Comparison of ENCODE assay signal across 21 cellular contexts in the genomic region with DNA sequence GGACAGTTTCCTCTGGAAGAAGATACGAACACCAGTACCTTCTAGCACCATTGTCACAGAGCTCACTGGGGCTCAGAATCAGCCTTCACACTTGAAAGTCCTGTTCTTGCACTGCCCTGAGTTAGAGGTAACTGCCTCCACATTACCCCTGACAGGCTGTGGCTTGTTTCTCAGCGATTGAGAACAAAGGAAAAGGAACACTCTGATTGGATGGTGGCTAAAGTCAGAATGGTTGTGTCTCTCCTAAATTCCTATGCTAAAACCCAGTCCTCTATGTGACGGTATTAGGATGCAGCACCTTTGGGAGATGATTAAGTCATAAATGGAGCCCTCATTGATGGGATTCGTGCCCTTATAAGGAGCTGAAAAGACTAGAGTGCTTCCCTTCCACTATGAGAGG. TPM values are rescaled to one million over a fixed set of nuclear protein-coding genes. Genes with fewer than 3 reads are reported as not detected.
A peak's percentile ranks its signal among the peaks of the same experiment; 100 is the strongest.
DNase-seq lines count a peak whose midpoint lies in the region; ATAC-seq and TF ChIP-seq lines count a peak whose summit lies in the region.
"Had no signal": no experiment of that assay in that cellular context is flagged by ENCODE, and none has a peak within 500 bp of the region (broad histone marks: within the 10 kb centered on the region; RNA-seq: fewer than 3 reads in every experiment).

No MANE protein-coding gene starts in this region.

- no peak for TF ChIP-seq EP300 in upper lobe of left lung (IDR thresholded peaks at IDR 0.05)

- no peak for TF ChIP-seq POLR2A in upper lobe of left lung (IDR thresholded peaks at IDR 0.05)

- peaks cover 0 to 4% (median 2%) of the 10 kb centered on the region in 4 donors for H3K4me1 ChIP-seq in upper lobe of left lung

- H3K4me1 Mint-ChIP-seq in natural killer cell treated with Interleukin-12 subunit alpha and Interleukin-12 subunit beta and Interleukin-15 and Interleukin-18, amount 100 ng/mL, for 72 hours (ENCODE audit: low read depth in 2 of 2), result peaks cover 10 to 19% of the 10 kb centered on the region in 2 donors
- H3K4me1 Mint-ChIP-seq in natural killer cell, result peaks cover 5 to 12% of the 10 kb centered on the region in 2 donors
- peaks cover 75% of the 10 kb centered on the region for H3K4me1 Mint-ChIP-seq in chondrocyte (ENCODE audit: low read depth)
- H3K4me1 Mint-ChIP-seq in mesothelial cell of epicardium, result peaks cover 14% of the 10 kb centered on the region
- H3K4me1 Mint-ChIP-seq in type B pancreatic cell (ENCODE audit: unreplicated experiment), result peaks cover 13% of the 10 kb centered on the region
- H3K4me1 Mint-ChIP-seq: CD14-positive monocyte had no signal

- DNase-seq in natural killer cell treated with Interleukin-12 subunit alpha and Interleukin-12 subunit beta and Interleukin-15 and Interleukin-18, amount 100 ng/mL, for 72 hours (ENCODE audit: low spot score), result no peak
- DNase-seq in natural killer cell (no peak), chondrocyte (ENCODE audit: low spot score) (no peak), mesothelial cell of epicardium (ENCODE audit: low spot score in 2 of 2, unreplicated experiment in 2 of 2) (no peak), type B pancreatic cell (ENCODE audit: extremely low spot score, unreplicated experiment) (no peak), upper lobe of left lung (no peak)
- DNase-seq: activated CD4-positive, alpha-beta T cell treated with anti-CD3 and anti-CD28 coated beads for 36 hours; activated CD8-positive, alpha-beta memory T cell treated with anti-CD3 and anti-CD28 coated beads, Interleukin-2, amount 50 U/mL, for 4 hours; anterior cingulate cortex; DMS153; gastrocnemius medialis; MV-4-11; NCI-H1930; NCI-H446 treated with DMSO at 0.1 percent for 48 hours; posterior cingulate gyrus; tibial artery had no signal

- H3K27ac Mint-ChIP-seq in natural killer cell treated with Interleukin-12 subunit alpha and Interleukin-12 subunit beta and Interleukin-15 and Interleukin-18, amount 100 ng/mL, for 72 hours, result peak overlapping the region; percentile 0 to 23
- H3K27ac Mint-ChIP-seq in natural killer cell (no peak overlapping the region), chondrocyte (ENCODE audit: unreplicated experiment) (peak overlapping the region; percentile 54), mesothelial cell of epicardium (peak overlapping the region; percentile 78), type B pancreatic cell (peak overlapping the region; percentile 46)
- H3K27ac Mint-ChIP-seq: activated CD4-positive, alpha-beta T cell treated with anti-CD3 and anti-CD28 coated beads for 36 hours had no signal

- no peak overlapping the region for H3K4me3 Mint-ChIP-seq in natural killer cell treated with Interleukin-12 subunit alpha and Interleukin-12 subunit beta and Interleukin-15 and Interleukin-18, amount 100 ng/mL, for 72 hours
- no peak overlapping the region for H3K4me3 Mint-ChIP-seq in natural killer cell
- H3K4me3 Mint-ChIP-seq in chondrocyte (ENCODE audit: unreplicated experiment), result no peak overlapping the region
- no peak overlapping the region for H3K4me3 Mint-ChIP-seq in mesothelial cell of epicardium
- H3K4me3 Mint-ChIP-seq in type B pancreatic cell, result no peak overlapping the region
- H3K4me3 Mint-ChIP-seq: activated CD4-positive, alpha-beta T cell treated with anti-CD3 and anti-CD28 coated beads for 36 hours; CD14-positive monocyte had no signal

- H3K9me3 Mint-ChIP-seq in natural killer cell treated with Interleukin-12 subunit alpha and Interleukin-12 subunit beta and Interleukin-15 and Interleukin-18, amount 100 ng/mL, for 72 hours, result no peaks in the 10 kb centered on the region
- H3K9me3 Mint-ChIP-seq in natural killer cell, result no peaks in the 10 kb centered on the region
- H3K9me3 Mint-ChIP-seq in chondrocyte (ENCODE audit: low read depth), result peaks cover 7% of the 10 kb centered on the region
- H3K9me3 Mint-ChIP-seq in mesothelial cell of epicardium, result peaks cover 17% of the 10 kb centered on the region
- no peaks in the 10 kb centered on the region for H3K9me3 Mint-ChIP-seq in type B pancreatic cell

- H3K36me3 Mint-ChIP-seq in natural killer cell treated with Interleukin-12 subunit alpha and Interleukin-12 subunit beta and Interleukin-15 and Interleukin-18, amount 100 ng/mL, for 72 hours, result peaks cover 7% of the 10 kb centered on the region
- H3K36me3 Mint-ChIP-seq in natural killer cell (no peaks in the 10 kb centered on the region), chondrocyte (ENCODE audit: low read depth) (peaks cover 44% of the 10 kb centered on the region), mesothelial cell of epicardium (peaks cover 60% of the 10 kb centered on the region), type B pancreatic cell (peaks cover 45% of the 10 kb centered on the region)

- TF ChIP-seq CTCF in natural killer cell (IDR thresholded peaks at IDR 0.05), result no peak
- TF ChIP-seq CTCF in chondrocyte (IDR thresholded peaks at IDR 0.05), result no peak
- TF ChIP-seq CTCF in mesothelial cell of epicardium (IDR thresholded peaks at IDR 0.05; ENCODE audit: unreplicated experiment), result no peak
- TF ChIP-seq CTCF in type B pancreatic cell (conservative IDR thresholded peaks at IDR 0.05), result no peak
- no peak for TF ChIP-seq CTCF in upper lobe of left lung (IDR thresholded peaks at IDR 0.05)

- H3K27me3 Mint-ChIP-seq in natural killer cell treated with Interleukin-12 subunit alpha and Interleukin-12 subunit beta and Interleukin-15 and Interleukin-18, amount 100 ng/mL, for 72 hours, result no peaks in the 10 kb centered on the region
- H3K27me3 Mint-ChIP-seq in natural killer cell (ENCODE audit: low read depth in 2 of 2), result no peaks in the 10 kb centered on the region
- no peaks in the 10 kb centered on the region for H3K27me3 Mint-ChIP-seq in chondrocyte (ENCODE audit: low read depth)
- no peaks in the 10 kb centered on the region for H3K27me3 Mint-ChIP-seq in mesothelial cell of epicardium (ENCODE audit: low read depth)
- H3K27me3 Mint-ChIP-seq in type B pancreatic cell, result no peaks in the 10 kb centered on the region
- H3K27me3 Mint-ChIP-seq: activated CD4-positive, alpha-beta T cell treated with anti-CD3 and anti-CD28 coated beads for 36 hours had no signal

- 93 to 95% methylated on average over 4 of the region's 4 CpGs for WGBS in upper lobe of left lung, 2 donors

- no peak for ATAC-seq in natural killer cell treated with Interleukin-12 subunit alpha and Interleukin-12 subunit beta and Interleukin-15 and Interleukin-18, amount 100 ng/mL, for 72 hours
- ATAC-seq in natural killer cell (no peak), HG03196 (IDR thresholded peaks at IDR 0.05; ENCODE audit: unreplicated experiment) (no peak), upper lobe of left lung (ENCODE audit: low FRiP score in 2 of 2) (no peak), GM18870 (IDR thresholded peaks at IDR 0.05; ENCODE audit: unreplicated experiment) (no peak)
- ATAC-seq: A549; activated CD4-positive, alpha-beta T cell treated with anti-CD3 and anti-CD28 coated beads for 36 hours; gastrocnemius medialis had no signal

- no peak overlapping the region for H3K27ac ChIP-seq in upper lobe of left lung
- H3K27ac ChIP-seq: A549, coronary artery had no signal

- H3K36me3 ChIP-seq in upper lobe of left lung, result peaks cover 30 to 63% (median 44%) of the 10 kb centered on the region in 4 donors

- intact Hi-C loops in natural killer cell (cut with micrococcal nuclease), result no loop called here

- H3K4me3 ChIP-seq in upper lobe of left lung, result no peak overlapping the region
- H3K4me3 ChIP-seq: A549, coronary artery, gastrocnemius medialis, tibial artery had no signal

- H3K27me3 ChIP-seq in upper lobe of left lung, result no peaks in the 10 kb centered on the region
- H3K27me3 ChIP-seq: gastrocnemius medialis, tibial artery had no signal

- peaks cover 0 to 5% (median 0%) of the 10 kb centered on the region in 4 donors for H3K9me3 ChIP-seq in upper lobe of left lung
- H3K9me3 ChIP-seq: gastrocnemius medialis had no signal

RNA-seq across cellular contexts. Expression of a gene that starts 38.8 kb away (rescaled TPM):
- 1 to 10 TPM; 1.5 to 4.4 TPM for total RNA-seq in natural killer cell treated with Interleukin-12 subunit alpha and Interleukin-12 subunit beta and Interleukin-15 and Interleukin-18, amount 100 ng/mL, for 72 hours
- total RNA-seq in natural killer cell (under 1 TPM in 1 of 3 donors, not detected in 2; 0.53 TPM), chondrocyte (15.3 to 52.4 TPM (median 17.0 TPM) in 3 replicates), mesothelial cell of epicardium (1.7 to 2.2 TPM (median 2.0 TPM) in 3 replicates), type B pancreatic cell (ENCODE audit: low replicate concordance) (1.8 and 2.8 TPM in 2 replicates), upper lobe of left lung (1 to 10 TPM in 2 of 6 donors, under 1 TPM in 3, not detected in 1; under 0.01 to 4.5 (median 0.34) TPM)

Comparison
In these comparisons a context has a peak if more than half of its experiments do, and no peak if none do; other contexts are left out.
1. H3K27ac Mint-ChIP-seq: peak in natural killer cell treated with Interleukin-12 subunit alpha and Interleukin-12 subunit beta and Interleukin-15 and Interleukin-18, amount 100 ng/mL, for 72 hours (2 of 2), chondrocyte (single experiment), mesothelial cell of epicardium (single experiment) and type B pancreatic cell (single experiment); none in natural killer cell (0 of 2).